In the genomic region with DNA sequence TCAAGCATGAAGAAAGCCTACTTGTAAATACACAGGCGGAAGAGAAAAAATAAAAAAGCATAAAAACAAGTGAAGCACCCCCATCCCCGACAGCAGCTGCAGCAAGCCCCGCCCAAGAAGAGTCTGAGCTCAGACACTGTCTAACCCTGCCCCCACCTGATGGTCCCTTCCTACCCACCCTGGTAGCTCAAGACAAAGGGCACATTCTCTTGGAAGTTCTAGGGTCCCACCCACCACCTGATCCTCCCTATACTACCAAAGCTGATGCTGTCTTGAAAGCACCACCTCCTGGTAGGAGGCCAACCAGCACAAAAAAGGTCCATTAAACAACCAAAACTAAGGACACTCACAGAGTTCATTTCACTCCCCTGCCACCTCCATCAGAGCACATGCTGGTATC, we compare ENCODE assay signal across 31 cellular contexts.
"Had no signal": no experiment of that assay in that cellular context is flagged by ENCODE, and none has a peak within 500 bp of the region (broad histone marks: within the 10 kb centered on the region; RNA-seq: fewer than 3 reads in every experiment).

No MANE protein-coding gene starts in this region.

- H3K4me3 ChIP-seq: ascending aorta, PC-9, SJSA1 had no signal

- H3K9me3 Mint-ChIP-seq: activated CD4-positive, alpha-beta T cell treated with anti-CD3 and anti-CD28 coated beads, Interleukin-2, amount 10 ng/mL, durations not matched to agents 7 days and 5 days; activated naive CD4-positive, alpha-beta T cell treated with anti-CD3 and anti-CD28 coated beads, Interleukin-2, amount 50 U/mL, for 24 hours; activated naive CD8-positive, alpha-beta T cell treated with anti-CD3 and anti-CD28 coated beads, Interleukin-2, amount 10 ng/mL, durations not matched to agents 7 days and 5 days; activated T-helper 2 cell treated with anti-CD3 and anti-CD28 coated beads, Interferon-gamma antibody, Interleukin-2, Interleukin-4, amounts not matched to agents 10 μg/mL and 5 μg/mL and 100 μg/mL, durations not matched to agents 14 hours and 24 hours and 36 hours; T-helper 1 cell treated with Interleukin-12 subunit alpha and Interleukin-12 subunit beta and Interleukin-4 antibody, amounts not matched to agents 30 μg/mL and 1 μg/mL, for 36 hours; T-helper 2 cell treated with Interferon-gamma antibody and Interleukin-4, amounts not matched to agents 5 μg/mL and 100 μg/mL, for 36 hours had no signal

- H3K27ac ChIP-seq: ascending aorta, PC-9, SJSA1 had no signal

- DNase-seq: activated CD4-positive, alpha-beta T cell treated with anti-CD3 and anti-CD28 coated beads for 36 hours; activated CD4-positive, alpha-beta T cell treated with anti-CD3 and anti-CD28 coated beads, Interleukin-2, amount 10 ng/mL, durations not matched to agents 7 days and 5 days; activated CD4-positive, alpha-beta T cell treated with anti-CD3 and anti-CD28 coated beads, Interleukin-2, amount 50 U/mL, for 48 hours; activated CD8-positive, alpha-beta T cell treated with anti-CD3 and anti-CD28 coated beads, Interleukin-2, amount 10 ng/mL, durations not matched to agents 7 days and 5 days; activated gamma-delta T cell; activated naive CD4-positive, alpha-beta T cell treated with Interleukin-2 at 50 U/mL for 16 hours; activated naive CD8-positive, alpha-beta T cell treated with anti-CD3 and anti-CD28 coated beads, Interleukin-2, amount 10 ng/mL, durations not matched to agents 7 days and 5 days; activated T-cell treated with anti-CD3 and anti-CD28 coated beads, Interleukin-2, amount 50 U/mL, for 24 hours; amygdala; caudate nucleus; Karpas-422; KBM-7; NCI-H1105; NCI-H1417 treated with DMSO at 0.1 percent for 48 hours; NCI-H1930; NCI-H2081 treated with DMSO at 0.1 percent for 48 hours; NCI-H345; NCI-H524 treated with DMSO at 0.1 percent for 48 hours; PC-9; SHP77; SK-N-SH had no signal

- FAIRE-seq: bronchial epithelial cell, RCC 7860, TTC549 had no signal

- H3K4me1 Mint-ChIP-seq: activated CD4-positive, alpha-beta T cell treated with anti-CD3 and anti-CD28 coated beads for 36 hours; activated CD4-positive, alpha-beta T cell treated with anti-CD3 and anti-CD28 coated beads, Interleukin-2, amount 10 ng/mL, durations not matched to agents 7 days and 5 days; activated naive CD4-positive, alpha-beta T cell treated with anti-CD3 and anti-CD28 coated beads, Interleukin-2, amount 50 U/mL, for 24 hours; activated naive CD8-positive, alpha-beta T cell treated with anti-CD3 and anti-CD28 coated beads, Interleukin-2, amount 10 ng/mL, durations not matched to agents 7 days and 5 days had no signal

- H3K36me3 ChIP-seq: ascending aorta, SJSA1 had no signal

- H3K9me3 ChIP-seq: ascending aorta, SJSA1, SK-N-SH had no signal

- H3K27ac Mint-ChIP-seq: activated CD4-positive, alpha-beta T cell treated with anti-CD3 and anti-CD28 coated beads for 36 hours; activated CD4-positive, alpha-beta T cell treated with anti-CD3 and anti-CD28 coated beads, Interleukin-2, amount 10 ng/mL, durations not matched to agents 7 days and 5 days; activated CD8-positive, alpha-beta T cell treated with anti-CD3 and anti-CD28 coated beads, Interleukin-2, amount 10 ng/mL, durations not matched to agents 7 days and 5 days; activated naive CD4-positive, alpha-beta T cell treated with anti-CD3 and anti-CD28 coated beads, Interleukin-2, amount 50 U/mL, for 24 hours; activated naive CD8-positive, alpha-beta T cell treated with anti-CD3 and anti-CD28 coated beads, Interleukin-2, amount 10 ng/mL, durations not matched to agents 7 days and 5 days; activated T-cell treated with anti-CD3 and anti-CD28 coated beads, Interleukin-2, amount 50 U/mL, for 24 hours; activated T-helper 2 cell treated with anti-CD3 and anti-CD28 coated beads, Interferon-gamma antibody, Interleukin-2, Interleukin-4, amounts not matched to agents 10 μg/mL and 5 μg/mL and 100 μg/mL, durations not matched to agents 14 hours and 24 hours and 36 hours; T-helper 1 cell treated with Interleukin-12 subunit alpha and Interleukin-12 subunit beta and Interleukin-4 antibody, amounts not matched to agents 30 μg/mL and 1 μg/mL, for 36 hours; T-helper 2 cell treated with Interferon-gamma antibody and Interleukin-4, amounts not matched to agents 5 μg/mL and 100 μg/mL, for 36 hours had no signal

- H3K9ac ChIP-seq: SK-N-SH had no signal

- H3K36me3 Mint-ChIP-seq: activated naive CD4-positive, alpha-beta T cell treated with anti-CD3 and anti-CD28 coated beads, Interleukin-2, amount 50 U/mL, for 24 hours; activated naive CD8-positive, alpha-beta T cell treated with anti-CD3 and anti-CD28 coated beads, Interleukin-2, amount 10 ng/mL, durations not matched to agents 7 days and 5 days had no signal

- H3K4me3 Mint-ChIP-seq: activated CD4-positive, alpha-beta T cell treated with anti-CD3 and anti-CD28 coated beads for 36 hours; activated CD4-positive, alpha-beta T cell treated with anti-CD3 and anti-CD28 coated beads, Interleukin-2, amount 10 ng/mL, durations not matched to agents 7 days and 5 days; activated CD8-positive, alpha-beta T cell treated with anti-CD3 and anti-CD28 coated beads, Interleukin-2, amount 10 ng/mL, durations not matched to agents 7 days and 5 days; activated naive CD4-positive, alpha-beta T cell treated with anti-CD3 and anti-CD28 coated beads, Interleukin-2, amount 50 U/mL, for 24 hours; activated naive CD8-positive, alpha-beta T cell treated with anti-CD3 and anti-CD28 coated beads, Interleukin-2, amount 10 ng/mL, durations not matched to agents 7 days and 5 days; activated T-cell treated with anti-CD3 and anti-CD28 coated beads, Interleukin-2, amount 50 U/mL, for 24 hours; T-helper 1 cell treated with Interleukin-12 subunit alpha and Interleukin-12 subunit beta and Interleukin-4 antibody, amounts not matched to agents 30 μg/mL and 1 μg/mL, for 36 hours; T-helper 2 cell treated with Interferon-gamma antibody and Interleukin-4, amounts not matched to agents 5 μg/mL and 100 μg/mL, for 36 hours had no signal

- ATAC-seq: activated CD4-positive, alpha-beta T cell treated with anti-CD3 and anti-CD28 coated beads for 36 hours; activated CD4-positive, CD25-positive, alpha-beta regulatory T cell treated with anti-CD3 and anti-CD28 coated beads, Interleukin-2, amount 50 U/mL, for 24 hours; activated CD8-positive, alpha-beta T cell treated with anti-CD3 and anti-CD28 coated beads, Interleukin-2, amount 10 ng/mL, durations not matched to agents 7 days and 5 days had no signal

- H3K27me3 Mint-ChIP-seq: activated CD4-positive, alpha-beta T cell treated with anti-CD3 and anti-CD28 coated beads for 36 hours; activated CD4-positive, alpha-beta T cell treated with anti-CD3 and anti-CD28 coated beads, Interleukin-2, amount 10 ng/mL, durations not matched to agents 7 days and 5 days; activated naive CD4-positive, alpha-beta T cell treated with anti-CD3 and anti-CD28 coated beads, Interleukin-2, amount 50 U/mL, for 24 hours; activated naive CD8-positive, alpha-beta T cell treated with anti-CD3 and anti-CD28 coated beads, Interleukin-2, amount 10 ng/mL, durations not matched to agents 7 days and 5 days had no signal

- H3K4me1 ChIP-seq: ascending aorta, SJSA1 had no signal

- H3K27me3 ChIP-seq: ascending aorta, SJSA1 had no signal
